Comparison of ENCODE assay signal across 22 cellular contexts in genomic region chr18:48052845-48053244, GRCh38.
DNase-seq lines count a peak whose midpoint lies in the region; ATAC-seq and TF ChIP-seq lines count a peak whose summit lies in the region.
"Had no signal": no experiment of that assay in that cellular context is flagged by ENCODE, and none has a peak within 500 bp of the region (broad histone marks: within the 10 kb centered on the region; RNA-seq: fewer than 3 reads in every experiment).

No MANE protein-coding gene starts in this region.

- 51 to 59% methylated on average over 7 of the region's 7 CpGs for WGBS in esophagus, 2 donors
- 73 to 76% methylated on average over 7 of the region's 7 CpGs for WGBS in thyroid gland, 2 donors

- no peak overlapping the region for H3K4me3 ChIP-seq in esophagus (ENCODE audit: low read depth in 1 of 2, low read length in 2 of 2)
- H3K4me3 ChIP-seq in thyroid gland (replicated peaks in 1 of 3), result no peak overlapping the region
- H3K4me3 ChIP-seq: GM12878 had no signal

- CTCF ChIA-PET in activated naive CD4-positive, alpha-beta T cell treated with anti-CD3 and anti-CD28 coated beads, Interleukin-2, amount 10 ng/mL, durations not matched to agents 7 days and 5 days (lab: Charles Lee), result no interaction called here

- no peak overlapping the region for H3K4me3 Mint-ChIP-seq in nephron progenitor cell
- H3K4me3 Mint-ChIP-seq in natural killer cell treated with Interleukin-12 subunit alpha and Interleukin-12 subunit beta and Interleukin-15 and Interleukin-18, amount 100 ng/mL, for 72 hours, result no peak overlapping the region
- no peak overlapping the region for H3K4me3 Mint-ChIP-seq in activated naive CD4-positive, alpha-beta T cell treated with anti-CD3 and anti-CD28 coated beads, Interleukin-2, amount 10 ng/mL, durations not matched to agents 7 days and 5 days
- H3K4me3 Mint-ChIP-seq: CD4-positive, CD25-positive, alpha-beta regulatory T cell; CD8-positive, alpha-beta memory T cell had no signal

- TF ChIP-seq POLR2A in thyroid gland (IDR thresholded peaks at IDR 0.05), result no peak

- TF ChIP-seq CTCF in nephron progenitor cell (IDR thresholded peaks at IDR 0.05), result no peak
- no peak for TF ChIP-seq CTCF in thyroid gland (IDR thresholded peaks at IDR 0.05)

- DNase-seq in RPMI8226, result peak; percentile 60
- DNase-seq in nephron progenitor cell, result no peak
- no peak for DNase-seq in thyroid gland
- DNase-seq in LoVo (ENCODE audit: low spot score), result no peak
- DNase-seq in natural killer cell treated with Interleukin-12 subunit alpha and Interleukin-12 subunit beta and Interleukin-15 and Interleukin-18, amount 100 ng/mL, for 72 hours (ENCODE audit: low spot score), result no peak
- no peak for DNase-seq in activated naive CD4-positive, alpha-beta T cell treated with anti-CD3 and anti-CD28 coated beads, Interleukin-2, amount 10 ng/mL, durations not matched to agents 7 days and 5 days
- DNase-seq: ACHN; BE2C; C1 segment of cervical spinal cord; CD4-positive, CD25-positive, alpha-beta regulatory T cell; CD8-positive, alpha-beta memory T cell; COR-L47; DMS 273 treated with DMSO at 0.1 percent for 48 hours; DMS53; DND-41; EL; GOT3; H7 had no signal

- intact Hi-C loops in thyroid gland (cut with DNase I), result no loop called here

- peak overlapping the region; percentile 69 to 81 for H3K27ac ChIP-seq in esophagus (ENCODE audit: low read depth in 2 of 2, low read length in 1 of 2)
- peak overlapping the region in 2 of 3 donors; percentile 25 to 36 for H3K27ac ChIP-seq in thyroid gland

- H3K9me3 Mint-ChIP-seq in nephron progenitor cell, result no peaks in the 10 kb centered on the region
- no peaks in the 10 kb centered on the region for H3K9me3 Mint-ChIP-seq in natural killer cell treated with Interleukin-12 subunit alpha and Interleukin-12 subunit beta and Interleukin-15 and Interleukin-18, amount 100 ng/mL, for 72 hours
- no peaks in the 10 kb centered on the region for H3K9me3 Mint-ChIP-seq in activated naive CD4-positive, alpha-beta T cell treated with anti-CD3 and anti-CD28 coated beads, Interleukin-2, amount 10 ng/mL, durations not matched to agents 7 days and 5 days

- H3K4me1 ChIP-seq in esophagus (ENCODE audit: control insufficient read depth in 2 of 2, insufficient read depth in 2 of 2, low read length in 1 of 2), result peaks cover 6 to 34% of the 10 kb centered on the region in 2 donors
- peaks cover 31 to 45% of the 10 kb centered on the region in 2 donors for H3K4me1 ChIP-seq in thyroid gland
- H3K4me1 ChIP-seq: BE2C had no signal

- peaks cover 16% of the 10 kb centered on the region for H3K27me3 Mint-ChIP-seq in nephron progenitor cell (ENCODE audit: low read depth, poor library complexity)
- H3K27me3 Mint-ChIP-seq in natural killer cell treated with Interleukin-12 subunit alpha and Interleukin-12 subunit beta and Interleukin-15 and Interleukin-18, amount 100 ng/mL, for 72 hours, result peaks cover 26 to 48% of the 10 kb centered on the region in 2 donors
- peaks cover 57% of the 10 kb centered on the region for H3K27me3 Mint-ChIP-seq in activated naive CD4-positive, alpha-beta T cell treated with anti-CD3 and anti-CD28 coated beads, Interleukin-2, amount 10 ng/mL, durations not matched to agents 7 days and 5 days

- H3K4me1 Mint-ChIP-seq in nephron progenitor cell, result peaks cover 50% of the 10 kb centered on the region
- H3K4me1 Mint-ChIP-seq in natural killer cell treated with Interleukin-12 subunit alpha and Interleukin-12 subunit beta and Interleukin-15 and Interleukin-18, amount 100 ng/mL, for 72 hours (ENCODE audit: low read depth in 2 of 2), result no peaks in the 10 kb centered on the region
- H3K4me1 Mint-ChIP-seq in activated naive CD4-positive, alpha-beta T cell treated with anti-CD3 and anti-CD28 coated beads, Interleukin-2, amount 10 ng/mL, durations not matched to agents 7 days and 5 days, result no peaks in the 10 kb centered on the region
- H3K4me1 Mint-ChIP-seq: CD4-positive, CD25-positive, alpha-beta regulatory T cell; CD8-positive, alpha-beta memory T cell had no signal

- peak overlapping the region; percentile 41 for H3K27ac Mint-ChIP-seq in nephron progenitor cell
- H3K27ac Mint-ChIP-seq in natural killer cell treated with Interleukin-12 subunit alpha and Interleukin-12 subunit beta and Interleukin-15 and Interleukin-18, amount 100 ng/mL, for 72 hours, result no peak overlapping the region
- H3K27ac Mint-ChIP-seq in activated naive CD4-positive, alpha-beta T cell treated with anti-CD3 and anti-CD28 coated beads, Interleukin-2, amount 10 ng/mL, durations not matched to agents 7 days and 5 days, result no peak overlapping the region
- H3K27ac Mint-ChIP-seq: CD4-positive, CD25-positive, alpha-beta regulatory T cell; CD8-positive, alpha-beta memory T cell had no signal

- H3K9me3 ChIP-seq in esophagus (ENCODE audit: control insufficient read depth in 2 of 2, insufficient read depth in 1 of 2, low read depth in 1 of 2, low read length in 1 of 2) (no peaks in the 10 kb centered on the region), thyroid gland (no peaks in the 10 kb centered on the region)
- H3K9me3 ChIP-seq: BE2C had no signal

- no peaks in the 10 kb centered on the region for H3K36me3 Mint-ChIP-seq in nephron progenitor cell (ENCODE audit: low read depth)
- no peaks in the 10 kb centered on the region for H3K36me3 Mint-ChIP-seq in natural killer cell treated with Interleukin-12 subunit alpha and Interleukin-12 subunit beta and Interleukin-15 and Interleukin-18, amount 100 ng/mL, for 72 hours
- no peaks in the 10 kb centered on the region for H3K36me3 Mint-ChIP-seq in activated naive CD4-positive, alpha-beta T cell treated with anti-CD3 and anti-CD28 coated beads, Interleukin-2, amount 10 ng/mL, durations not matched to agents 7 days and 5 days
- H3K36me3 Mint-ChIP-seq: CD4-positive, CD25-positive, alpha-beta regulatory T cell; CD8-positive, alpha-beta memory T cell had no signal

- no peak for ATAC-seq in natural killer cell treated with Interleukin-12 subunit alpha and Interleukin-12 subunit beta and Interleukin-15 and Interleukin-18, amount 100 ng/mL, for 72 hours
- ATAC-seq in HG03135 (IDR thresholded peaks at IDR 0.05; ENCODE audit: unreplicated experiment), result no peak
- ATAC-seq: GM12878, HCT116 had no signal

- no peaks in the 10 kb centered on the region for H3K27me3 ChIP-seq in esophagus (ENCODE audit: control insufficient read depth in 1 of 2, insufficient read depth in 2 of 2, low read length in 2 of 2)
- no peaks in the 10 kb centered on the region for H3K27me3 ChIP-seq in thyroid gland
- H3K27me3 ChIP-seq: BE2C had no signal

- H3K36me3 ChIP-seq in esophagus (ENCODE audit: control insufficient read depth in 2 of 2, insufficient read depth in 2 of 2, low read length in 1 of 2), result peaks cover 0 to 5% of the 10 kb centered on the region in 2 donors
- no peaks in the 10 kb centered on the region for H3K36me3 ChIP-seq in thyroid gland
- H3K36me3 ChIP-seq: BE2C had no signal
